In the genomic region with DNA sequence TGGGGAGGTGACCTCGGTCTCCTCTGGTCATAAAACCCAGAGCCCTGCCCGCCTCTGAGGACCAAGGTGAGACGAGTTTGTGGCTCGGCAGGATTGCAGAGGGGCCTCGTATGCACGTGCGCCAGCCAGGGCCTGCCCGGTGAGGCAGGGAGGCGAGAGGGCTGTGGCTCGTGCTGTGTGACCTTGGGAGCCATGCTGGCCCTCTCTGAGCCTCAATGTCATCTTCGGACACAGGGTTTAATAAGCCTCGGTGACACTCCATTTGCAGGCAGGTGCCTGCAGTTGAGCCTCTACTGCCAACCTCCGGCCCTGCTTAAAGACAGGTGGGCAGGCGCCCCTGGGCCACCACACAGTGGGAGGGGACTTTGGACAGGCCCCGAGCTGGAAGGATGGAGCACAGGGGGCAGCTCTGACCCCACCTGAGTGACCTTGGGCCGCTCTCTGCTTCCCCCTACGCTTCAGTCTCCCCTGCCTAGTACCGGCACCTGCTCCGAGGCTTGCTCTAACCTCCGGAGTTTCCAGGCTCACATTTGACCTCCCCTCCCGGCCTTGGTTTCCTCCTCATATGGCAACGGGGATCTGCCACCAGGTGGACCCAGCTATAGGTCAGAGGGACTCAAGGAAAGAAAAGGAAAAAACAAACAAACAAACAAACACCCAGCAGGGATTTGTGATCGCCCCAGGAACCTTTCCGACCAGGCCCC, we compare ENCODE assay signal across 1 cellular context.
A peak's percentile ranks its signal among the peaks of the same experiment; 100 is the strongest.
TF ChIP-seq lines count a peak whose summit lies in the region.

No MANE protein-coding gene starts in this region.

TF ChIP-seq in H1, 55 proteins besides CTCF, POLR2A, EP300 and RAD21:
- TF ChIP-seq, protein P1, sequence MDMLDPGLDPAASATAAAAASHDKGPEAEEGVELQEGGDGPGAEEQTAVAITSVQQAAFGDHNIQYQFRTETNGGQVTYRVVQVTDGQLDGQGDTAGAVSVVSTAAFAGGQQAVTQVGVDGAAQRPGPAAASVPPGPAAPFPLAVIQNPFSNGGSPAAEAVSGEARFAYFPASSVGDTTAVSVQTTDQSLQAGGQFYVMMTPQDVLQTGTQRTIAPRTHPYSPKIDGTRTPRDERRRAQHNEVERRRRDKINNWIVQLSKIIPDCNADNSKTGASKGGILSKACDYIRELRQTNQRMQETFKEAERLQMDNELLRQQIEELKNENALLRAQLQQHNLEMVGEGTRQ (IDR thresholded peaks at IDR 0.05; ENCODE audit: low read length) = no peak
- 0 out of 2 replicates have a peak, but pooled peaks have one; percentile 23 for TF ChIP-seq KDM1A (IDR thresholded peaks at IDR 0.05; ENCODE audit: borderline replicate concordance, low read length)
